9 cellular contexts compared by ENCODE assay signal in genomic region chr20:10848810-10849370, GRCh38.
DNase-seq lines count a peak whose midpoint lies in the region; ATAC-seq, FAIRE-seq and TF ChIP-seq lines count a peak whose summit lies in the region.
"Had no signal": no experiment of that assay in that cellular context is flagged by ENCODE, and none has a peak within 500 bp of the region (broad histone marks: within the 10 kb centered on the region; RNA-seq: fewer than 3 reads in every experiment).

No MANE protein-coding gene starts in this region.

- peak overlapping the region; percentile 28 for H3K4me2 ChIP-seq in endothelial cell of umbilical vein (ENCODE audit: insufficient read depth, low read length)
- H3K4me2 ChIP-seq in OCI-LY7 (ENCODE audit: low read length) = no peak overlapping the region

- no peaks in the 10 kb centered on the region for H4K20me1 ChIP-seq in endothelial cell of umbilical vein (replicated peaks; ENCODE audit: control insufficient read depth, extremely low read depth, insufficient read depth, low read length)
- no peaks in the 10 kb centered on the region for H4K20me1 ChIP-seq in OCI-LY7 (ENCODE audit: insufficient read depth, low read length)

- H3K9me2 ChIP-seq in OCI-LY7 (ENCODE audit: insufficient read depth, low read length) = no peaks in the 10 kb centered on the region

- ATAC-seq in HG03045 (IDR thresholded peaks at IDR 0.05; ENCODE audit: unreplicated experiment) (no peak), GM19467 (IDR thresholded peaks at IDR 0.05; ENCODE audit: unreplicated experiment) (no peak)

- dilution Hi-C loops in endothelial cell of umbilical vein (cut with MboI; ENCODE audit: extremely low pct_ligation_motif_present, low sequenced_read_pairs) = no loop called here

- H3K4me3 ChIP-seq in endothelial cell of umbilical vein (replicated peaks in 1 of 3; ENCODE audit: insufficient read depth in 1 of 3, low read depth in 1 of 3, low read length in 3 of 3) (no peak overlapping the region), OCI-LY7 (ENCODE audit: low read depth, low read length, poor library complexity, severe bottlenecking) (no peak overlapping the region)

- no peaks in the 10 kb centered on the region for H3K27me3 ChIP-seq in endothelial cell of umbilical vein (ENCODE audit: control insufficient read depth in 2 of 2, insufficient read depth in 2 of 2, low read length in 2 of 2)

- POLR2A ChIA-PET in endothelial cell of umbilical vein (lab: Charles Lee) = no interaction called here
- POLR2A ChIA-PET in OCI-LY7 (lab: Charles Lee) = no interaction called here

- peak overlapping the region; percentile 4 for H2AFZ ChIP-seq in endothelial cell of umbilical vein (ENCODE audit: low read depth, low read length)
- H2AFZ ChIP-seq in OCI-LY7 (ENCODE audit: low read length) = no peak overlapping the region

- peak; percentile 80 for FAIRE-seq in endothelial cell of umbilical vein (lab: Jason Lieb, UNC)

- H3K36me3 ChIP-seq in endothelial cell of umbilical vein (ENCODE audit: control insufficient read depth in 2 of 2, extremely low read depth in 1 of 2, insufficient read depth in 2 of 2, low read length in 2 of 2) (no peaks in the 10 kb centered on the region), OCI-LY7 (ENCODE audit: insufficient read depth, low read length) (no peaks in the 10 kb centered on the region)

- CTCF ChIA-PET in endothelial cell of umbilical vein (lab: Charles Lee) = interaction anchor here (0.6 kb wide), 1 partner anchor 76 kb away, joined by 3 read pairs; no protein-coding TSS in a partner anchor
- CTCF ChIA-PET in OCI-LY7 (lab: Charles Lee; ENCODE audit: unreplicated experiment) = no interaction called here

- TF ChIP-seq CTCF in endothelial cell of umbilical vein (IDR thresholded peaks at IDR 0.05; ENCODE audit: extremely low read depth in 1 of 2, insufficient read depth in 1 of 2, low read depth in 1 of 2, low read length in 2 of 2) (no peak), OCI-LY7 (conservative IDR thresholded peaks at IDR 0.05; ENCODE audit: low read length) (no peak)

- no peaks in the 10 kb centered on the region for H3K9me1 ChIP-seq in endothelial cell of umbilical vein (replicated peaks; ENCODE audit: control insufficient read depth, extremely low read depth, insufficient read depth, low read length)

- BruUV-seq in endothelial cell of umbilical vein (replicated peaks; lab: Mats Ljungman, UMichigan) = no TSS peak
- no TSS peak for BruUV-seq in OCI-LY7 (replicated peaks; lab: Mats Ljungman, UMichigan)

- intact Hi-C loops in endothelial cell of umbilical vein (cut with micrococcal nuclease) = no loop called here
- intact Hi-C loops in OCI-LY7 (cut with micrococcal nuclease; ENCODE audit: unreplicated experiment) = no loop called here

- H3K79me2 ChIP-seq in endothelial cell of umbilical vein (ENCODE audit: control insufficient read depth, insufficient read depth, low read length) (no peaks in the 10 kb centered on the region), OCI-LY7 (ENCODE audit: insufficient read depth, low read depth, low read length) (no peaks in the 10 kb centered on the region)

- H3K27ac ChIP-seq in endothelial cell of umbilical vein (ENCODE audit: insufficient read depth, low read depth, low read length) (no peak overlapping the region), OCI-LY7 (ENCODE audit: low read depth, low read length, poor library complexity, severe bottlenecking) (no peak overlapping the region)

- no peak overlapping the region for H3K9ac ChIP-seq in endothelial cell of umbilical vein (replicated peaks; ENCODE audit: extremely low read depth, insufficient read depth, low read length)

- H3K4me1 ChIP-seq in endothelial cell of umbilical vein (ENCODE audit: control insufficient read depth, extremely low read depth, insufficient read depth, low read length) = peaks cover 9% of the 10 kb centered on the region
- no peaks in the 10 kb centered on the region for H3K4me1 ChIP-seq in OCI-LY7 (ENCODE audit: insufficient read depth, low read length, poor library complexity, severe bottlenecking)

- DNase-seq in DMS53 treated with DMSO at 0.1 percent for 48 hours (lab: John Stamatoyannopoulos, UW; ENCODE audit: unreplicated experiment) (peak; percentile 73), M059J (ENCODE audit: low read depth) (peak; percentile 96), endothelial cell of umbilical vein (ENCODE audit: low read depth, low spot score) (peak; percentile 62), non-pigmented ciliary epithelial cell (ENCODE audit: low read depth) (peak; percentile 83), GDM1 (lab: John Stamatoyannopoulos, UW) (no peak), OCI-LY7 (ENCODE audit: low spot score) (no peak)
- DNase-seq: NCI-H187 treated with DMSO at 0.1 percent for 48 hours had no signal

- no peaks in the 10 kb centered on the region for H3K9me3 ChIP-seq in endothelial cell of umbilical vein (replicated peaks; ENCODE audit: control insufficient read depth, insufficient read depth, low read length)
- no peaks in the 10 kb centered on the region for H3K9me3 ChIP-seq in OCI-LY7 (ENCODE audit: low read length)

- no peak for TF ChIP-seq POLR2A in endothelial cell of umbilical vein (IDR thresholded peaks at IDR 0.05; ENCODE audit: low read depth, low read length)

TF ChIP-seq in endothelial cell of umbilical vein, 7 proteins besides CTCF, POLR2A, EP300 and RAD21:
- no peak for TF ChIP-seq EZH2 (IDR thresholded peaks at IDR 0.05; ENCODE audit: borderline replicate concordance, low read depth, low read length, severe bottlenecking)
- TF ChIP-seq JUN (IDR thresholded peaks at IDR 0.05; ENCODE audit: borderline replicate concordance, insufficient read depth, insufficient read length, low read depth) = peak; percentile 77
- peak; percentile 83 for TF ChIP-seq FOS (IDR thresholded peaks at IDR 0.05; ENCODE audit: borderline replicate concordance, insufficient read depth, low read length)

Comparison
In these comparisons a context has a peak if more than half of its experiments do, and no peak if none do; other contexts are left out.
1. DNase-seq: peak in DMS53 treated with DMSO at 0.1 percent for 48 hours (single experiment), M059J (single experiment), endothelial cell of umbilical vein (single experiment) and non-pigmented ciliary epithelial cell (single experiment); none in GDM1 (single experiment) and OCI-LY7 (single experiment).